Comparison of ENCODE assay signal across 13 cellular contexts in genomic region chr14:99192823-99193222, GRCh38.
DNase-seq lines count a peak whose midpoint lies in the region; ATAC-seq and TF ChIP-seq lines count a peak whose summit lies in the region.
"Had no signal": no experiment of that assay in that cellular context is flagged by ENCODE, and none has a peak within 500 bp of the region (broad histone marks: within the 10 kb centered on the region; RNA-seq: fewer than 3 reads in every experiment).

No MANE protein-coding gene starts in this region.

- H3K27me3 Mint-ChIP-seq in activated CD4-positive, alpha-beta memory T cell treated with anti-CD3 and anti-CD28 coated beads for 36 hours, result no peaks in the 10 kb centered on the region
- H3K27me3 Mint-ChIP-seq in central memory CD8-positive, alpha-beta T cell, result no peaks in the 10 kb centered on the region

- POLR2A ChIA-PET in activated CD4-positive, alpha-beta memory T cell treated with anti-CD3 and anti-CD28 coated beads for 36 hours (lab: Charles Lee), result interaction anchor here (1.6 kb wide), 1 partner anchor 71 kb away, joined by 3 read pairs; no protein-coding TSS in a partner anchor

- no peak for TF ChIP-seq CTCF in mucosa of descending colon (IDR thresholded peaks at IDR 0.05)

- no peak for ATAC-seq in Right ventricle myocardium inferior
- no peak for ATAC-seq in left cardiac atrium
- ATAC-seq in central memory CD8-positive, alpha-beta T cell (replicated peaks; ENCODE audit: extremely low read depth, poor library complexity, severe bottlenecking), result no peak
- no peak for ATAC-seq in mucosa of descending colon

- H3K27ac Mint-ChIP-seq in activated CD4-positive, alpha-beta memory T cell treated with anti-CD3 and anti-CD28 coated beads for 36 hours, result peak overlapping the region; percentile 88
- H3K27ac Mint-ChIP-seq in central memory CD8-positive, alpha-beta T cell (ENCODE audit: low read depth), result peak overlapping the region; percentile 93

- H3K4me1 ChIP-seq in mucosa of descending colon (ENCODE audit: low read depth), result no peaks in the 10 kb centered on the region

- intact Hi-C loops in Right ventricle myocardium inferior (cut with DNase I), result no loop called here
- intact Hi-C loops in left cardiac atrium (cut with DNase I), result no loop called here
- intact Hi-C loops in activated CD4-positive, alpha-beta memory T cell treated with anti-CD3 and anti-CD28 coated beads for 36 hours (cut with micrococcal nuclease), result loop anchor here (1.0 to 10.0 kb wide), 5 partner anchors 73 to 1488 kb away; no protein-coding TSS in a partner anchor
- intact Hi-C loops in mucosa of descending colon (cut with DNase I, micrococcal nuclease), result no loop called here

- H3K4me3 Mint-ChIP-seq in activated CD4-positive, alpha-beta memory T cell treated with anti-CD3 and anti-CD28 coated beads for 36 hours, result peak overlapping the region; percentile 84
- H3K4me3 Mint-ChIP-seq in central memory CD8-positive, alpha-beta T cell, result peak overlapping the region; percentile 87

- CTCF ChIA-PET in activated CD4-positive, alpha-beta memory T cell treated with anti-CD3 and anti-CD28 coated beads for 36 hours (lab: Charles Lee), result interaction anchor here (12.0 kb wide), 1 partner anchor 72 kb away, joined by 130 read pairs; no protein-coding TSS in a partner anchor

- DNase-seq in Right ventricle myocardium inferior (ENCODE audit: missing footprints), result peak; percentile 33
- no peak for DNase-seq in left cardiac atrium
- DNase-seq in activated CD4-positive, alpha-beta memory T cell treated with anti-CD3 and anti-CD28 coated beads for 36 hours, result peak; percentile 55
- DNase-seq in central memory CD8-positive, alpha-beta T cell (ENCODE audit: low spot score in 2 of 2), result no peak
- no peak for DNase-seq in retina
- DNase-seq in iPS-NIHi11 (ENCODE audit: low spot score), result no peak
- DNase-seq in mucosa of descending colon, result no peak
- DNase-seq: activated CD4-positive, alpha-beta T cell treated with anti-CD3 and anti-CD28 coated beads for 4 hours; activated gamma-delta T cell; kidney glomerular epithelial cell; NCI-H146 had no signal

- H3K36me3 ChIP-seq in mucosa of descending colon (ENCODE audit: low read depth), result no peaks in the 10 kb centered on the region
- H3K36me3 ChIP-seq: cardiac muscle cell, right lobe of liver had no signal

- H3K9me3 ChIP-seq in mucosa of descending colon, result no peaks in the 10 kb centered on the region
- H3K9me3 ChIP-seq: right lobe of liver had no signal

- H3K36me3 Mint-ChIP-seq in activated CD4-positive, alpha-beta memory T cell treated with anti-CD3 and anti-CD28 coated beads for 36 hours, result peaks cover 27% of the 10 kb centered on the region
- H3K36me3 Mint-ChIP-seq in central memory CD8-positive, alpha-beta T cell (ENCODE audit: insufficient read depth), result peaks cover 47% of the 10 kb centered on the region

- peaks cover 92% of the 10 kb centered on the region for H3K4me1 Mint-ChIP-seq in activated CD4-positive, alpha-beta memory T cell treated with anti-CD3 and anti-CD28 coated beads for 36 hours (ENCODE audit: low read depth)
- H3K4me1 Mint-ChIP-seq in central memory CD8-positive, alpha-beta T cell, result peaks cover 94% of the 10 kb centered on the region

- no peaks in the 10 kb centered on the region for H3K9me3 Mint-ChIP-seq in activated CD4-positive, alpha-beta memory T cell treated with anti-CD3 and anti-CD28 coated beads for 36 hours
- H3K9me3 Mint-ChIP-seq in central memory CD8-positive, alpha-beta T cell, result no peaks in the 10 kb centered on the region

- H3K4me3 ChIP-seq in mucosa of descending colon, result no peak overlapping the region
- H3K4me3 ChIP-seq: cardiac muscle cell had no signal

Comparison
In these comparisons a context has a peak if more than half of its experiments do, and no peak if none do; other contexts are left out.
1. DNase-seq: peak in Right ventricle myocardium inferior (single experiment) and activated CD4-positive, alpha-beta memory T cell treated with anti-CD3 and anti-CD28 coated beads for 36 hours (single experiment); none in left cardiac atrium (single experiment), central memory CD8-positive, alpha-beta T cell (0 of 2), retina (single experiment), iPS-NIHi11 (single experiment) and mucosa of descending colon (0 of 3).